8 cellular contexts compared by ENCODE assay signal in the genomic region with DNA sequence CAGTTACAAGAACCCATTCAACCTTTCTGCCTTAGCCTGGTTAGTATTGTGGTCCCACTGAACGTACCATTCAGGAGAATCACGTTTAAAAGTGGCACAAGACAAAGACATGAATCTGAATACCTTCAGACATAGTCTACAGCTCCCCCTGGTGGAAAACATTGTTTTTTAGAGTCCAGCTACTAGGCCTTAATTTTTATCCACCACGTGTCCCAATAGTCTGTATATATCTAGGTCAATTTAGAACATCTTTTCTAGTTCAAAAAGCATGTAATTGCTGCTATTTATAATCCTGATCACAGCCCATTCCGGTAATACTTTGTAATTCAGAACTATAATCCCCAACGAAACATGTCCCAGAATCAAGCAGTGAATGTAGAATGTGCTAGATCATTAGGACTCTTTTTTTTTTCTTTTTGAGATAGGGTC. TPM values are rescaled to one million over a fixed set of nuclear protein-coding genes. Genes with fewer than 3 reads are reported as not detected.
DNase-seq lines count a peak whose midpoint lies in the region; ATAC-seq and TF ChIP-seq lines count a peak whose summit lies in the region.

No MANE protein-coding gene starts in this region.

- in situ Hi-C loops in gastrocnemius medialis (cut with MboI; ENCODE audit: low sequenced_read_pairs in 4 of 4), result loop anchor here (5.0 to 25.0 kb wide), 5 partner anchors 56 to 251 kb away; partner anchors contain the start of genes CYB5D1 (in 2 of the 4), NAA38 (in 2 of the 4), TMEM88 (in 2 of the 4) and CNTROB (in 1 of the 4)

- TF ChIP-seq POLR2A in gastrocnemius medialis (IDR thresholded peaks at IDR 0.05), result no peak

- H3K4me1 ChIP-seq in gastrocnemius medialis, result peaks cover 0 to 9% of the 10 kb centered on the region in 2 donors

- TF ChIP-seq CTCF in gastrocnemius medialis (IDR thresholded peaks at IDR 0.05 in 4 of 5, conservative IDR thresholded peaks at IDR 0.05 in 1 of 5), result peak; percentile 70 to 78 (median 75)

- H3K9me3 ChIP-seq in gastrocnemius medialis, result no peaks in the 10 kb centered on the region

- DNase-seq in EL, result peak; percentile 84
- DNase-seq in LoVo (ENCODE audit: low spot score), result peak; percentile 78
- DNase-seq in RKO (ENCODE audit: low spot score), result peak; percentile 87
- DNase-seq in amniotic stem cell (lab: John Stamatoyannopoulos, UW), result peak; percentile 69
- no peak for DNase-seq in left ventricle myocardium superior
- peak in 1 of 2 donors; percentile 40 for DNase-seq in gastrocnemius medialis

- intact Hi-C loops in left ventricle myocardium superior (cut with micrococcal nuclease), result loop anchor here (10.0 kb wide), 1 partner anchor 66 kb away; no protein-coding TSS in a partner anchor
- intact Hi-C loops in gastrocnemius medialis (cut with DNase I; ENCODE audit: low total_unique reads), result loop anchor here (2.0 to 5.0 kb wide), 3 partner anchors 16 to 166 kb away; no protein-coding TSS in a partner anchor

- no peak overlapping the region for H3K27ac ChIP-seq in gastrocnemius medialis

- no peaks in the 10 kb centered on the region for H3K36me3 ChIP-seq in gastrocnemius medialis

- ATAC-seq in left ventricle myocardium superior (peak; percentile 80), gastrocnemius medialis (peak; percentile 82 to 85), GM21360 (IDR thresholded peaks at IDR 0.05; ENCODE audit: unreplicated experiment) (no peak), GM21423 (IDR thresholded peaks at IDR 0.05; ENCODE audit: unreplicated experiment) (no peak)

- no peak overlapping the region for H3K4me3 ChIP-seq in gastrocnemius medialis

- H3K27me3 ChIP-seq in gastrocnemius medialis, result no peaks in the 10 kb centered on the region

RNA-seq across cellular contexts. Expression of gene GUCY2D, which starts 13.7 kb away (rescaled TPM):
- total RNA-seq in left ventricle myocardium superior, result not detected
- total RNA-seq in gastrocnemius medialis, result not detected

RNA-seq across cellular contexts. Expression of gene ALOX15B, which starts 50.1 kb away (rescaled TPM):
- total RNA-seq in left ventricle myocardium superior, result not detected
- 1 to 10 TPM in 1 of 4 donors, under 1 TPM in 3; 0.15 to 1.0 (median 0.69) TPM for total RNA-seq in gastrocnemius medialis

RNA-seq across cellular contexts. Expression of gene CNTROB, which starts 56.8 kb away (rescaled TPM):
- 10.8 TPM for total RNA-seq in left ventricle myocardium superior
- 10 to 100 TPM in 1 of 4 donors, 1 to 10 TPM in 3; 3.6 to 14.3 (median 7.2) TPM for total RNA-seq in gastrocnemius medialis

RNA-seq across cellular contexts. Expression of gene TRAPPC1, which starts 57.0 kb away (rescaled TPM):
- total RNA-seq in left ventricle myocardium superior (107 TPM), gastrocnemius medialis (10 to 100 TPM; 19.4 to 41.7 (median 30.0) TPM)

RNA-seq across cellular contexts. Expression of gene KCNAB3, which starts 59.1 kb away (rescaled TPM):
- 0.52 TPM for total RNA-seq in left ventricle myocardium superior
- total RNA-seq in gastrocnemius medialis, result under 1 TPM in 1 of 4 donors, not detected in 3; 0.42 TPM

Comparison
In these comparisons a context has a peak if more than half of its experiments do, and no peak if none do; other contexts are left out.
1. ATAC-seq: peak in left ventricle myocardium superior (single experiment) and gastrocnemius medialis (2 of 2); none in GM21360 (single experiment) and GM21423 (single experiment).